26 cellular contexts compared by ENCODE assay signal in the genomic region with DNA sequence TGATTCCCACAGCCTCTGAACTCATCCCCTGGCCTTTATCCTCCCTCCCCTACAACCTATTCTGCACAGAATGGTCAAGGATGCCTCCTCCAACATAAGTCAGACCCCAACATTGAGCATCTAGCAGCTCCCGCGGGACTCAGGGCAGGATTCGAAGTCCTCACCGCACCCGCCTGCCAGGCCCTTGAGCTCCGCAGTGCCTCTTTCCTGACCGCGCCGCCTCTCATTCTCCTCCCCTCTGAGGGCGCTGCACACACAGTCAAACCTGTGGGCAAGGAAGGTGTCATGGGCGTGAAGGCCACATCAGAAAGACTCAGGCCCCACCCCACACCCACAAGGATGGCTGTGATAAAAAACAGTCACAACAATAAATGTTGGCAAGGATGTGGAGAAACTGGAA.
"Had no signal": no experiment of that assay in that cellular context is flagged by ENCODE, and none has a peak within 500 bp of the region (broad histone marks: within the 10 kb centered on the region; RNA-seq: fewer than 3 reads in every experiment).

No MANE protein-coding gene starts in this region.

- H3K27ac ChIP-seq: left lung, ovary, prostate gland, tibial nerve, vagina had no signal

- H3K9me3 ChIP-seq: left lung, ovary, prostate gland, vagina had no signal

- H3K27ac Mint-ChIP-seq: mesothelial cell of epicardium; natural killer cell treated with Interleukin-12 subunit alpha and Interleukin-12 subunit beta and Interleukin-15 and Interleukin-18, amount 100 ng/mL, for 72 hours; stimulated activated memory B cell treated with anti-CD40 and anti-IgM and Interleukin-4, amounts not matched to agents 10 μg/mL and 1 μg/mL and 100 μg/mL, for 72 hours; stimulated activated naive CD8-positive, alpha-beta T cell treated with anti-CD3 and anti-CD28 coated beads, Interleukin-15, amount 100 ng/mL, for 72 hours; type B pancreatic cell had no signal

- H3K4me1 Mint-ChIP-seq: mesothelial cell of epicardium; naive B cell; stimulated activated memory B cell treated with anti-CD40 and anti-IgM and Interleukin-4, amounts not matched to agents 10 μg/mL and 1 μg/mL and 100 μg/mL, for 72 hours; stimulated activated naive CD8-positive, alpha-beta T cell treated with anti-CD3 and anti-CD28 coated beads, Interleukin-15, amount 100 ng/mL, for 72 hours had no signal

- H3K4me3 Mint-ChIP-seq: mesothelial cell of epicardium; naive B cell; natural killer cell treated with Interleukin-12 subunit alpha and Interleukin-12 subunit beta and Interleukin-15 and Interleukin-18, amount 100 ng/mL, for 72 hours; stimulated activated memory B cell treated with anti-CD40 and anti-IgM and Interleukin-4, amounts not matched to agents 10 μg/mL and 1 μg/mL and 100 μg/mL, for 72 hours; stimulated activated naive CD8-positive, alpha-beta T cell treated with anti-CD3 and anti-CD28 coated beads, Interleukin-15, amount 100 ng/mL, for 72 hours; type B pancreatic cell had no signal

- H3K36me3 ChIP-seq: left lung, ovary, prostate gland, tibial nerve, vagina had no signal

- H3K27me3 ChIP-seq: ovary, tibial nerve, vagina had no signal

- H3K9me3 Mint-ChIP-seq: mesothelial cell of epicardium; natural killer cell treated with Interleukin-12 subunit alpha and Interleukin-12 subunit beta and Interleukin-15 and Interleukin-18, amount 100 ng/mL, for 72 hours; type B pancreatic cell had no signal

- DNase-seq: hippocampal formation; kidney; left colon; left lung; mesendoderm; naive B cell; retina; right cardiac atrium; small intestine; stimulated activated CD4-positive, alpha-beta T cell treated with anti-CD3 and anti-CD28 coated beads, Interleukin-1b, Interleukin-23, amount 100 ng/mL, for 48 hours; stimulated activated CD4-positive, alpha-beta T cell treated with anti-CD3 and anti-CD28 coated beads, Interleukin-2, amount 100 ng/mL, for 48 hours; stimulated activated CD4-positive, alpha-beta T cell treated with anti-CD3 and anti-CD28 coated beads, Interleukin-4, amount 100 ng/mL, for 4 hours; stimulated activated CD8-positive, alpha-beta memory T cell treated with anti-CD3 and anti-CD28 coated beads, Interleukin-4, amount 100 ng/mL, for 48 hours; stimulated activated naive CD4-positive, alpha-beta T cell treated with Interleukin-2 at 50 U/mL for 16 hours; stimulated activated naive CD8-positive, alpha-beta T cell treated with anti-CD3 and anti-CD28 coated beads, Interleukin-15, amount 100 ng/mL, for 72 hours; substantia nigra had no signal

- H3K36me3 Mint-ChIP-seq: mesothelial cell of epicardium; naive B cell; natural killer cell treated with Interleukin-12 subunit alpha and Interleukin-12 subunit beta and Interleukin-15 and Interleukin-18, amount 100 ng/mL, for 72 hours; stimulated activated memory B cell treated with anti-CD40 and anti-IgM and Interleukin-4, amounts not matched to agents 10 μg/mL and 1 μg/mL and 100 μg/mL, for 72 hours; type B pancreatic cell had no signal

- H3K4me3 ChIP-seq: left lung, lung, ovary, prostate gland, tibial nerve, vagina had no signal

- ATAC-seq: left colon; left lung; natural killer cell treated with Interleukin-12 subunit alpha and Interleukin-12 subunit beta and Interleukin-15 and Interleukin-18, amount 100 ng/mL, for 72 hours; right cardiac atrium; sciatic nerve; stimulated activated memory B cell treated with anti-CD40 and anti-IgM and Interleukin-4, amounts not matched to agents 10 μg/mL and 1 μg/mL and 100 μg/mL, for 72 hours; stimulated activated naive CD8-positive, alpha-beta T cell treated with anti-CD3 and anti-CD28 coated beads, Interleukin-15, amount 100 ng/mL, for 72 hours had no signal

- H3K4me1 ChIP-seq: left lung, prostate gland, tibial nerve, vagina had no signal
